Comparison of ENCODE assay signal across 29 cellular contexts in genomic region chr18:66510357-66511027, GRCh38.
DNase-seq lines count a peak whose midpoint lies in the region; TF ChIP-seq lines count a peak whose summit lies in the region.
"Had no signal": no experiment of that assay in that cellular context is flagged by ENCODE, and none has a peak within 500 bp of the region (broad histone marks: within the 10 kb centered on the region; RNA-seq: fewer than 3 reads in every experiment).

No MANE protein-coding gene starts in this region.

- WGBS in smooth muscle cell (ENCODE audit: low lambda C conversion rate): 67% methylated on average over 5 of the region's 5 CpGs

- H3K27ac ChIP-seq in PC-9 (0 out of 2 replicates have a peak overlapping the region, but pooled peaks have one; percentile 67), smooth muscle cell (ENCODE audit: low read depth) (no peak overlapping the region)
- H3K27ac ChIP-seq: ovary, right atrium auricular region, uterus, VCaP had no signal

- CTCF ChIA-PET in PC-9 (lab: Charles Lee): interaction anchor here (0.6 kb wide), 1 partner anchor 19 kb away, joined by 4 read pairs; no protein-coding TSS in a partner anchor

- no peaks in the 10 kb centered on the region for H3K27me3 Mint-ChIP-seq in HFFc6 (ENCODE audit: insufficient read depth)
- H3K27me3 Mint-ChIP-seq: activated CD4-positive, alpha-beta T cell treated with anti-CD3 and anti-CD28 coated beads, Interleukin-2, amount 10 ng/mL, durations not matched to agents 24 days and 14 days; activated naive CD4-positive, alpha-beta T cell treated with anti-CD3 and anti-CD28 coated beads, Interleukin-2, amount 10 ng/mL, durations not matched to agents 7 days and 5 days; B cell; CD8-positive, alpha-beta memory T cell; naive thymus-derived CD8-positive, alpha-beta T cell; stimulated activated naive B cell treated with anti-CD40 and anti-IgM and Interleukin-4, amounts not matched to agents 10 μg/mL and 1 μg/mL and 100 μg/mL, for 72 hours had no signal

- H4K20me1 ChIP-seq in PC-9 (ENCODE audit: insufficient read depth) (no peaks in the 10 kb centered on the region), smooth muscle cell (ENCODE audit: low read depth) (no peaks in the 10 kb centered on the region)

- intact Hi-C loops in PC-9 (cut with micrococcal nuclease; ENCODE audit: unreplicated experiment): no loop called here

- H3K9ac ChIP-seq in smooth muscle cell (ENCODE audit: low read depth): no peak overlapping the region
- H3K9ac ChIP-seq: SK-N-SH had no signal

- H3K79me2 ChIP-seq in PC-9 (ENCODE audit: low read depth) (no peaks in the 10 kb centered on the region), smooth muscle cell (ENCODE audit: low read depth) (no peaks in the 10 kb centered on the region)

- H3K27me3 ChIP-seq in PC-9 (ENCODE audit: insufficient read depth, low read depth) (no peaks in the 10 kb centered on the region), smooth muscle cell (ENCODE audit: low read depth) (no peaks in the 10 kb centered on the region)
- H3K27me3 ChIP-seq: ovary, right atrium auricular region, uterus had no signal

- POLR2A ChIA-PET in PC-9 (lab: Charles Lee; ENCODE audit: unreplicated experiment): interaction anchor here (0.5 to 1.0 kb wide), 3 partner anchors 61 to 792 kb away, joined by 3 to 5 read pairs (median 4); no protein-coding TSS in a partner anchor

- BruUV-seq in PC-9 (replicated peaks; lab: Mats Ljungman, UMichigan): no TSS peak

- peaks cover 5% of the 10 kb centered on the region; the same call in 1 of the 2 replicates for H3K9me3 ChIP-seq in PC-9 (ENCODE audit: insufficient read depth, low read depth)
- no peaks in the 10 kb centered on the region for H3K9me3 ChIP-seq in smooth muscle cell (replicated peaks; ENCODE audit: low read depth)
- H3K9me3 ChIP-seq: ovary, right atrium auricular region, SK-N-SH, uterus had no signal

- H2AFZ ChIP-seq in PC-9: no peak overlapping the region
- H2AFZ ChIP-seq in smooth muscle cell (ENCODE audit: low read depth): peak overlapping the region; percentile 22

- DNase-seq in SKM-1 treated with dmso at 0.1 percent for 144 hours (lab: John Stamatoyannopoulos, UW; ENCODE audit: unreplicated experiment) (peak; percentile 15), SKM-1 (lab: John Stamatoyannopoulos, UW; ENCODE audit: unreplicated experiment) (no peak), PC-9 (no peak), epithelial cell of esophagus (ENCODE audit: low read depth) (peak; percentile 61), smooth muscle cell (lab: John Stamatoyannopoulos, UW; ENCODE audit: unreplicated experiment) (no peak), NCI-H1436 treated with DMSO at 0.1 percent for 48 hours (lab: John Stamatoyannopoulos, UW) (no peak), D341Med (ENCODE audit: low spot score) (no peak), HFFc6 (no peak)
- DNase-seq: activated CD4-positive, alpha-beta T cell treated with anti-CD3 and anti-CD28 coated beads, Interleukin-2, amount 10 ng/mL, durations not matched to agents 24 days and 14 days; activated naive CD4-positive, alpha-beta T cell treated with anti-CD3 and anti-CD28 coated beads, Interleukin-2, amount 10 ng/mL, durations not matched to agents 7 days and 5 days; activated T-cell treated with anti-CD3 and anti-CD28 coated beads, Interleukin-2, amount 50 U/mL, for 48 hours; anterior cingulate cortex; caudate nucleus; CD8-positive, alpha-beta memory T cell; GF-D8; H9; naive thymus-derived CD8-positive, alpha-beta T cell; NCI-H1417; ovary; SK-N-SH; stimulated activated CD4-positive, alpha-beta T cell treated with anti-CD3 and anti-CD28 coated beads, Interleukin-12 subunit alpha, Interleukin-12 subunit beta, amount 100 ng/mL, for 4 hours; stimulated activated CD4-positive, alpha-beta T cell treated with anti-CD3 and anti-CD28 coated beads, Interleukin-4, amount 100 ng/mL, for 24 hours; stimulated activated naive B cell treated with anti-CD40 and anti-IgM and Interleukin-4, amounts not matched to agents 10 μg/mL and 1 μg/mL and 100 μg/mL, for 72 hours; uterus had no signal

- H3K4me1 Mint-ChIP-seq in HFFc6 (ENCODE audit: low read depth): no peaks in the 10 kb centered on the region
- H3K4me1 Mint-ChIP-seq: activated CD4-positive, alpha-beta T cell treated with anti-CD3 and anti-CD28 coated beads, Interleukin-2, amount 10 ng/mL, durations not matched to agents 24 days and 14 days; activated naive CD4-positive, alpha-beta T cell treated with anti-CD3 and anti-CD28 coated beads, Interleukin-2, amount 10 ng/mL, durations not matched to agents 7 days and 5 days; B cell; CD8-positive, alpha-beta memory T cell; naive thymus-derived CD8-positive, alpha-beta T cell; stimulated activated naive B cell treated with anti-CD40 and anti-IgM and Interleukin-4, amounts not matched to agents 10 μg/mL and 1 μg/mL and 100 μg/mL, for 72 hours had no signal

- H3K36me3 ChIP-seq in PC-9 (ENCODE audit: low read depth): no peaks in the 10 kb centered on the region
- H3K36me3 ChIP-seq in smooth muscle cell (ENCODE audit: low read depth): no peaks in the 10 kb centered on the region
- H3K36me3 ChIP-seq: ovary, right atrium auricular region, uterus had no signal

- H3K4me3 ChIP-seq in PC-9 (no peak overlapping the region), epithelial cell of esophagus (ENCODE audit: low read length) (no peak overlapping the region), smooth muscle cell (no peak overlapping the region)
- H3K4me3 ChIP-seq: ovary, right atrium auricular region, uterus had no signal

- no peak overlapping the region for H3K4me3 Mint-ChIP-seq in HFFc6
- H3K4me3 Mint-ChIP-seq: activated CD4-positive, alpha-beta T cell treated with anti-CD3 and anti-CD28 coated beads, Interleukin-2, amount 10 ng/mL, durations not matched to agents 24 days and 14 days; activated naive CD4-positive, alpha-beta T cell treated with anti-CD3 and anti-CD28 coated beads, Interleukin-2, amount 10 ng/mL, durations not matched to agents 7 days and 5 days; B cell; CD8-positive, alpha-beta memory T cell; H9; mesothelial cell of epicardium; naive thymus-derived CD8-positive, alpha-beta T cell; stimulated activated naive B cell treated with anti-CD40 and anti-IgM and Interleukin-4, amounts not matched to agents 10 μg/mL and 1 μg/mL and 100 μg/mL, for 72 hours; T-helper 2 cell treated with Interferon-gamma antibody and Interleukin-4, amounts not matched to agents 5 μg/mL and 100 μg/mL, for 36 hours had no signal

- no peak overlapping the region for H3K27ac Mint-ChIP-seq in HFFc6
- H3K27ac Mint-ChIP-seq: activated CD4-positive, alpha-beta T cell treated with anti-CD3 and anti-CD28 coated beads, Interleukin-2, amount 10 ng/mL, durations not matched to agents 24 days and 14 days; activated naive CD4-positive, alpha-beta T cell treated with anti-CD3 and anti-CD28 coated beads, Interleukin-2, amount 10 ng/mL, durations not matched to agents 7 days and 5 days; B cell; CD8-positive, alpha-beta memory T cell; H9; mesothelial cell of epicardium; naive thymus-derived CD8-positive, alpha-beta T cell; stimulated activated naive B cell treated with anti-CD40 and anti-IgM and Interleukin-4, amounts not matched to agents 10 μg/mL and 1 μg/mL and 100 μg/mL, for 72 hours; T-helper 2 cell treated with Interferon-gamma antibody and Interleukin-4, amounts not matched to agents 5 μg/mL and 100 μg/mL, for 36 hours had no signal

- no peaks in the 10 kb centered on the region for H3K9me2 ChIP-seq in PC-9 (ENCODE audit: insufficient read depth)
- H3K9me2 ChIP-seq: SK-N-SH had no signal

- no peaks in the 10 kb centered on the region for H3K36me3 Mint-ChIP-seq in HFFc6 (ENCODE audit: low read depth)
- H3K36me3 Mint-ChIP-seq: activated naive CD4-positive, alpha-beta T cell treated with anti-CD3 and anti-CD28 coated beads, Interleukin-2, amount 10 ng/mL, durations not matched to agents 7 days and 5 days; CD8-positive, alpha-beta memory T cell; mesothelial cell of epicardium; naive thymus-derived CD8-positive, alpha-beta T cell; stimulated activated naive B cell treated with anti-CD40 and anti-IgM and Interleukin-4, amounts not matched to agents 10 μg/mL and 1 μg/mL and 100 μg/mL, for 72 hours had no signal

- H3F3A ChIP-seq in PC-9 (ENCODE audit: insufficient read depth, low read depth) (no peaks in the 10 kb centered on the region), smooth muscle cell (ENCODE audit: low read depth) (no peaks in the 10 kb centered on the region)

- H3K4me2 ChIP-seq in PC-9: no peak overlapping the region
- no peak overlapping the region for H3K4me2 ChIP-seq in smooth muscle cell
- H3K4me2 ChIP-seq: SK-N-SH had no signal

- TF ChIP-seq CTCF in PC-9 (conservative IDR thresholded peaks at IDR 0.05) (no peak), epithelial cell of esophagus (IDR thresholded peaks at IDR 0.05; ENCODE audit: insufficient read depth, low read depth, low read length, missing control alignments) (no peak), smooth muscle cell (IDR thresholded peaks at IDR 0.05; ENCODE audit: borderline replicate concordance, insufficient read depth, poor library complexity, severe bottlenecking) (no peak), HFFc6 (IDR thresholded peaks at IDR 0.05) (no peak)

- peaks cover 28% of the 10 kb centered on the region for H3K9me3 Mint-ChIP-seq in HFFc6
- H3K9me3 Mint-ChIP-seq: activated CD4-positive, alpha-beta T cell treated with anti-CD3 and anti-CD28 coated beads, Interleukin-2, amount 10 ng/mL, durations not matched to agents 24 days and 14 days; H9; mesothelial cell of epicardium; stimulated activated naive B cell treated with anti-CD40 and anti-IgM and Interleukin-4, amounts not matched to agents 10 μg/mL and 1 μg/mL and 100 μg/mL, for 72 hours had no signal

- no peaks in the 10 kb centered on the region for H3K4me1 ChIP-seq in PC-9 (replicated peaks; ENCODE audit: insufficient read depth)
- H3K4me1 ChIP-seq in smooth muscle cell (ENCODE audit: low read depth): no peaks in the 10 kb centered on the region
- H3K4me1 ChIP-seq: right atrium auricular region, uterus had no signal

Comparison
In these comparisons a context has a peak if more than half of its experiments do, and no peak if none do; other contexts are left out.
1. DNase-seq: peak in SKM-1 treated with dmso at 0.1 percent for 144 hours (single experiment) and epithelial cell of esophagus (single experiment); none in SKM-1 (single experiment), PC-9 (0 of 2), smooth muscle cell (single experiment), NCI-H1436 treated with DMSO at 0.1 percent for 48 hours (single experiment), D341Med (single experiment) and HFFc6 (single experiment).